Comparison of ENCODE assay signal across 8 cellular contexts in genomic region chr3:129276385-129276784, GRCh38. TPM values are rescaled to one million over a fixed set of nuclear protein-coding genes. Genes with fewer than 3 reads are reported as not detected.
DNase-seq lines count a peak whose midpoint lies in the region; ATAC-seq lines count a peak whose summit lies in the region.

No MANE protein-coding gene starts in this region.

- CTCF ChIA-PET in CD8-positive, alpha-beta memory T cell (lab: Charles Lee), result interaction anchor here (1.4 kb wide), 1 partner anchor 40 kb away, joined by 3 read pairs; a partner anchor contains a TSS

- DNase-seq in CD8-positive, alpha-beta memory T cell, result no peak
- DNase-seq in NCI-H2107 treated with DMSO at 0.1 percent for 48 hours (lab: John Stamatoyannopoulos, UW; ENCODE audit: unreplicated experiment) (peak; percentile 96), ecto neural progenitor cell (ENCODE audit: low spot score) (no peak), hepatic stellate cell (ENCODE audit: low spot score) (no peak), NOMO-1 treated with DMSO at 0.1 percent for 48 hours (lab: John Stamatoyannopoulos, UW; ENCODE audit: unreplicated experiment) (no peak)
- no peak for DNase-seq in effector CD8-positive, alpha-beta T cell (lab: John Stamatoyannopoulos, UW)

- H3K9me3 ChIP-seq in CD8-positive, alpha-beta memory T cell (ENCODE audit: low read length), result no peaks in the 10 kb centered on the region

- ATAC-seq in GM19035 (IDR thresholded peaks at IDR 0.05; ENCODE audit: unreplicated experiment) (peak; percentile 84), HG02885 (IDR thresholded peaks at IDR 0.05; ENCODE audit: poor library complexity, unreplicated experiment) (peak; percentile 88)

- H3K27ac Mint-ChIP-seq in CD8-positive, alpha-beta memory T cell, result peak overlapping the region in 7 of 8 donors; percentile 3 to 81 (median 52)

- peak overlapping the region in 1 of 7 donors; percentile 24 for H3K4me3 Mint-ChIP-seq in CD8-positive, alpha-beta memory T cell

- no peak overlapping the region for H3K4me3 ChIP-seq in CD8-positive, alpha-beta memory T cell (ENCODE audit: low read length)

- H3K27me3 ChIP-seq in CD8-positive, alpha-beta memory T cell (ENCODE audit: insufficient read depth, low read length, poor library complexity, severe bottlenecking), result no peaks in the 10 kb centered on the region

- H3K27me3 Mint-ChIP-seq in CD8-positive, alpha-beta memory T cell, result peaks cover 0 to 3% of the 10 kb centered on the region in 2 donors

- POLR2A ChIA-PET in CD8-positive, alpha-beta memory T cell (lab: Charles Lee), result no interaction called here

- H3K36me3 ChIP-seq in CD8-positive, alpha-beta memory T cell (ENCODE audit: insufficient read depth, low read length), result peaks cover 38% of the 10 kb centered on the region

- peaks cover 17 to 30% (median 21%) of the 10 kb centered on the region in 3 donors for H3K4me1 Mint-ChIP-seq in CD8-positive, alpha-beta memory T cell

- H3K27ac ChIP-seq in CD8-positive, alpha-beta memory T cell (ENCODE audit: low read depth, low read length), result no peak overlapping the region

- H3K9me3 Mint-ChIP-seq in CD8-positive, alpha-beta memory T cell, result no peaks in the 10 kb centered on the region

- H3K4me1 ChIP-seq in CD8-positive, alpha-beta memory T cell (ENCODE audit: insufficient read depth, low read length), result peaks cover 6% of the 10 kb centered on the region

- H3K36me3 Mint-ChIP-seq in CD8-positive, alpha-beta memory T cell, result peaks cover 0 to 75% (median 20%) of the 10 kb centered on the region in 3 donors

RNA-seq across cellular contexts. Expression of gene HMCES, which starts 2.3 kb away (rescaled TPM):
- total RNA-seq in CD8-positive, alpha-beta memory T cell, result 10 to 100 TPM; 64.3 to 64.6 TPM
- polyA plus RNA-seq in CD8-positive, alpha-beta memory T cell, result 97.9 TPM

RNA-seq across cellular contexts. Expression of gene COPG1, which starts 27.0 kb away (rescaled TPM):
- total RNA-seq in CD8-positive, alpha-beta memory T cell, result 100 to 1,000 TPM; 134 to 136 TPM
- 101 TPM for polyA plus RNA-seq in CD8-positive, alpha-beta memory T cell
